ENCODE assay signal across 15 cellular contexts in the genomic region with DNA sequence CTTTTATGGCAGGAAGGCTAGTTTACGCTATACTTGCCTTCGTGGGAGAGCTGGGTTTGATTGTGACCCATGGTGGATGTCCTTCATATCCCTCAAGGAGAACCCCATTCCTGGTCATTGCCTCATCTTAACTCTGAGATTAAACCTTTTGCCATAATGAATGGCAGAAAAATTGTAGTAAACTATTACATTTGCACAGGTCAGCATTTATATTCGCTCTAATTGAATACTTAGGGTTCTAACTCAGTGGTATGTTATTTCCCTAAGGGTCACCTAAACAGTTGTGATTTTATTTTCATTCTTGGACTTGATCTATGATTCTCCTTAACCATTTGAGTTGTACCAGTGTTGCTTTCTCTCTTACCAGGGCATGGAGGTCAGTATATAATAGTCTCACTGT. TPM values are rescaled to one million over a fixed set of nuclear protein-coding genes. Genes with fewer than 3 reads are reported as not detected.
DNase-seq lines count a peak whose midpoint lies in the region; ATAC-seq and TF ChIP-seq lines count a peak whose summit lies in the region.
"Had no signal": no experiment of that assay in that cellular context is flagged by ENCODE, and none has a peak within 500 bp of the region (broad histone marks: within the 10 kb centered on the region; RNA-seq: fewer than 3 reads in every experiment).

No MANE protein-coding gene starts in this region.

- peak overlapping the region; percentile 88 to 97 (median 94) for H3K27ac Mint-ChIP-seq in CD14-positive monocyte
- H3K27ac Mint-ChIP-seq in activated T-helper 2 cell treated with anti-CD3 and anti-CD28 coated beads, Interferon-gamma antibody, Interleukin-2, Interleukin-4, amounts not matched to agents 10 μg/mL and 5 μg/mL and 100 μg/mL, durations not matched to agents 14 hours and 24 hours and 36 hours = peak overlapping the region; percentile 92
- peak overlapping the region in 5 of 6 donors; percentile 63 to 98 (median 97) for H3K27ac Mint-ChIP-seq in naive B cell

- no peaks in the 10 kb centered on the region for H3K27me3 ChIP-seq in foreskin keratinocyte

- H3K4me1 Mint-ChIP-seq in CD14-positive monocyte (peaks cover 68% of the 10 kb centered on the region), naive B cell (peaks cover 17 to 40% (median 27%) of the 10 kb centered on the region in 3 donors)
- H3K4me1 Mint-ChIP-seq in activated T-helper 2 cell treated with anti-CD3 and anti-CD28 coated beads, Interferon-gamma antibody, Interleukin-2, Interleukin-4, amounts not matched to agents 10 μg/mL and 5 μg/mL and 100 μg/mL, durations not matched to agents 14 hours and 24 hours and 36 hours (ENCODE audit: low read depth) = peaks cover 52% of the 10 kb centered on the region

- no peaks in the 10 kb centered on the region for H3K4me1 ChIP-seq in foreskin keratinocyte

- TF ChIP-seq CTCF in CD14-positive monocyte (IDR thresholded peaks at IDR 0.05) (no peak), GM12865 (IDR thresholded peaks at IDR 0.05; ENCODE audit: insufficient read depth, low read depth, low read length, missing control alignments) (no peak), foreskin keratinocyte (conservative IDR thresholded peaks at IDR 0.05) (no peak)

- ATAC-seq in naive B cell (ENCODE audit: low read depth in 2 of 2) (no peak), foreskin keratinocyte (no peak), GM21737 (IDR thresholded peaks at IDR 0.05; ENCODE audit: unreplicated experiment) (no peak)

- DNase-seq in CD14-positive monocyte (ENCODE audit: low spot score) (no peak), GM12865 (ENCODE audit: low read depth) (no peak), naive B cell (no peak), foreskin keratinocyte (no peak), NCI-H748 treated with DMSO at 0.1 percent for 48 hours (lab: John Stamatoyannopoulos, UW) (no peak)
- DNase-seq in activated T-helper 2 cell treated with anti-CD3 and anti-CD28 coated beads, Interferon-gamma antibody, Interleukin-2, Interleukin-4, amounts not matched to agents 10 μg/mL and 5 μg/mL and 100 μg/mL, durations not matched to agents 14 hours and 24 hours and 36 hours (ENCODE audit: low spot score) = no peak
- no peak for DNase-seq in NK-92 treated with Interleukin-12 subunit alpha and Interleukin-12 subunit beta, amount 100 ng/mL, for 24 hours (lab: John Stamatoyannopoulos, UW)
- DNase-seq: activated CD4-positive, alpha-beta T cell treated with anti-CD3 and anti-CD28 coated beads, Interleukin-2, amount 50 U/mL, for 4 hours; glutamatergic neuron; GM23248; Karpas-422; NCI-H1694 treated with DMSO at 0.1 percent for 48 hours; NCI-H526 treated with DMSO at 0.1 percent for 48 hours had no signal

- H3K27me3 Mint-ChIP-seq in CD14-positive monocyte (ENCODE audit: low read depth in 3 of 3) (peaks cover 0 to 1% (median 0%) of the 10 kb centered on the region in 3 donors), naive B cell (no peaks in the 10 kb centered on the region)
- H3K27me3 Mint-ChIP-seq in activated T-helper 2 cell treated with anti-CD3 and anti-CD28 coated beads, Interferon-gamma antibody, Interleukin-2, Interleukin-4, amounts not matched to agents 10 μg/mL and 5 μg/mL and 100 μg/mL, durations not matched to agents 14 hours and 24 hours and 36 hours (ENCODE audit: low read depth) = no peaks in the 10 kb centered on the region

- H3K4me3 ChIP-seq in GM12865 (ENCODE audit: low read depth, low read length) = peak overlapping the region; percentile 62; the same call in 1 of the 2 replicates
- H3K4me3 ChIP-seq: GM23248 had no signal

- H3K36me3 Mint-ChIP-seq in CD14-positive monocyte = peaks cover 2 to 5% of the 10 kb centered on the region in 2 donors
- H3K36me3 Mint-ChIP-seq in activated T-helper 2 cell treated with anti-CD3 and anti-CD28 coated beads, Interferon-gamma antibody, Interleukin-2, Interleukin-4, amounts not matched to agents 10 μg/mL and 5 μg/mL and 100 μg/mL, durations not matched to agents 14 hours and 24 hours and 36 hours (ENCODE audit: low read depth) = peaks cover 18% of the 10 kb centered on the region
- H3K36me3 Mint-ChIP-seq in naive B cell = no peaks in the 10 kb centered on the region

- intact Hi-C loops in CD14-positive monocyte (cut with micrococcal nuclease) = loop anchor here in 1 of 2 donors (5.0 kb wide), 1 partner anchor 326 kb away; no protein-coding TSS in a partner anchor
- intact Hi-C loops in activated T-helper 2 cell treated with anti-CD3 and anti-CD28 coated beads, Interferon-gamma antibody, Interleukin-2, Interleukin-4, amounts not matched to agents 10 μg/mL and 5 μg/mL and 100 μg/mL, durations not matched to agents 14 hours and 24 hours and 36 hours (cut with micrococcal nuclease) = no loop called here

- H3K27ac ChIP-seq in foreskin keratinocyte = no peak overlapping the region
- H3K27ac ChIP-seq: epithelial cell of prostate, GM23248 had no signal

- no peak overlapping the region for H3K4me3 Mint-ChIP-seq in CD14-positive monocyte
- peak overlapping the region; percentile 37 for H3K4me3 Mint-ChIP-seq in activated T-helper 2 cell treated with anti-CD3 and anti-CD28 coated beads, Interferon-gamma antibody, Interleukin-2, Interleukin-4, amounts not matched to agents 10 μg/mL and 5 μg/mL and 100 μg/mL, durations not matched to agents 14 hours and 24 hours and 36 hours (ENCODE audit: low read depth)
- peak overlapping the region in 3 of 8 donors; percentile 9 to 73 (median 67) for H3K4me3 Mint-ChIP-seq in naive B cell

- H3K9me3 Mint-ChIP-seq in CD14-positive monocyte (peaks cover 0 to 10% (median 4%) of the 10 kb centered on the region in 7 donors), naive B cell (peaks cover 0 to 8% (median 0%) of the 10 kb centered on the region in 7 donors)
- no peaks in the 10 kb centered on the region for H3K9me3 Mint-ChIP-seq in activated T-helper 2 cell treated with anti-CD3 and anti-CD28 coated beads, Interferon-gamma antibody, Interleukin-2, Interleukin-4, amounts not matched to agents 10 μg/mL and 5 μg/mL and 100 μg/mL, durations not matched to agents 14 hours and 24 hours and 36 hours

RNA-seq across cellular contexts. Expression of a gene that starts 13.4 kb away (rescaled TPM):
- 10 to 100 TPM; 32.6 to 34.0 TPM for polyA plus RNA-seq in CD14-positive monocyte
- total RNA-seq in activated T-helper 2 cell treated with anti-CD3 and anti-CD28 coated beads, Interferon-gamma antibody, Interleukin-2, Interleukin-4, amounts not matched to agents 10 μg/mL and 5 μg/mL and 100 μg/mL, durations not matched to agents 14 hours and 24 hours and 36 hours = 24.6 and 26.4 TPM in 2 replicates
- 10 to 100 TPM; 25.9 to 30.8 (median 29.6) TPM for polyA plus RNA-seq in naive B cell (ENCODE audit: low read depth in 6 of 6)
- total RNA-seq in foreskin keratinocyte = 7.9 and 8.6 TPM in 2 replicates
- 4.3 TPM in 2 replicates for polyA plus RNA-seq in foreskin keratinocyte
